1 cellular context compared by ENCODE assay signal in the genomic region with DNA sequence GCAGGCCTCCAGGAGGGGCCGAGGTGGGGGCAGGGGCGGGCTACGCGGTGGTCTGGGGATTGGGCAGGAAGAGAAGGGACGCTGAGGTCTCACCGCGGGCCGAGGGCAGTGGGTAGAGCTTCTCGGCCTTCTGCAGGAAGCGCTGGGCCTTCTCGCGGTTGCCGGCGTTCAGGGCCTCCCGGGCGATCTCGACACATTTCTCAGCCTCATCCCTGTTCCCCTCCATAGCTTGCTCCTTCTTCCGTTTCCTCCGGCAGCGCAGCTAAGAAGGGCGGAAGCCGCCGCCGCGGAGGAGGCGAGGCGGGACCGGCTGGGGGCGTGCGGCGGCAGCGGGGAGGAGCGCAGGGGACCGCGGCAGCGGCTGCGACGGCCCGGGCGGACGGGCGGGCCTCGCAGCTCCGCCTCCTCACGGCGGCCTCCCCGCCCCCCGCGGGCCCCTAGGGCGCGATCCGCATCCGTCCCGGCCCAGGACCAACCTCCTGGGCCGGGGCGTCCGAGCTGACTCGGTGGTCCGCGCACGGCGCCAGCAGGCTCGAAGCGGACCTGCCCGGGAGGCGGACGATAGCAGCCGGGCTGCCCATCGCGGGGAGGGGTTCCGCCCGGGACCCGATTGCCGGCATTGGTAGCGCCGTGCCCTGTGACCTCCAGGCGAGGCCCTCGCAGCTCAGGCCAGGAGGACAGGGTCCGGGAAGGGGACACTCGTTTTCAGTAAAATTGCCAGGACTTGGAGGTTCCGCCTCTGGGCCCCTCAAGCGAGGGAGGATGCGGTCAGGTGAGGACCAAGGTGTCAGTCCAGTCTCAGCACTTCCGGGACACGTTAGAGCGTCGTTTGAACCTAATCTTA.
TF ChIP-seq lines count a peak whose summit lies in the region.

A gene (minus strand): TSS at position 273 of the 844 bp plus-strand sequence. CDS start 47 bp downstream, at position 226.

TF ChIP-seq in IMR-90, 13 proteins besides CTCF, POLR2A, EP300 and RAD21 (continued from another document):
- TF ChIP-seq MAZ (IDR thresholded peaks at IDR 0.05; ENCODE audit: borderline replicate concordance, low read depth, low read length) (peak; percentile 50; the same call in 1 of the 2 replicates), CHD1 (IDR thresholded peaks at IDR 0.05; ENCODE audit: low read depth, low read length) (no peak), SMC3 (IDR thresholded peaks at IDR 0.05; ENCODE audit: low read depth, low read length) (no peak), MXI1 (IDR thresholded peaks at IDR 0.05; ENCODE audit: borderline replicate concordance, low read depth, low read length) (peak; percentile 48; the same call in 1 of the 2 replicates)
- TF ChIP-seq, protein P1, sequence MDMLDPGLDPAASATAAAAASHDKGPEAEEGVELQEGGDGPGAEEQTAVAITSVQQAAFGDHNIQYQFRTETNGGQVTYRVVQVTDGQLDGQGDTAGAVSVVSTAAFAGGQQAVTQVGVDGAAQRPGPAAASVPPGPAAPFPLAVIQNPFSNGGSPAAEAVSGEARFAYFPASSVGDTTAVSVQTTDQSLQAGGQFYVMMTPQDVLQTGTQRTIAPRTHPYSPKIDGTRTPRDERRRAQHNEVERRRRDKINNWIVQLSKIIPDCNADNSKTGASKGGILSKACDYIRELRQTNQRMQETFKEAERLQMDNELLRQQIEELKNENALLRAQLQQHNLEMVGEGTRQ (IDR thresholded peaks at IDR 0.05; ENCODE audit: low read depth, low read length), result no peak
